In the genomic region with DNA sequence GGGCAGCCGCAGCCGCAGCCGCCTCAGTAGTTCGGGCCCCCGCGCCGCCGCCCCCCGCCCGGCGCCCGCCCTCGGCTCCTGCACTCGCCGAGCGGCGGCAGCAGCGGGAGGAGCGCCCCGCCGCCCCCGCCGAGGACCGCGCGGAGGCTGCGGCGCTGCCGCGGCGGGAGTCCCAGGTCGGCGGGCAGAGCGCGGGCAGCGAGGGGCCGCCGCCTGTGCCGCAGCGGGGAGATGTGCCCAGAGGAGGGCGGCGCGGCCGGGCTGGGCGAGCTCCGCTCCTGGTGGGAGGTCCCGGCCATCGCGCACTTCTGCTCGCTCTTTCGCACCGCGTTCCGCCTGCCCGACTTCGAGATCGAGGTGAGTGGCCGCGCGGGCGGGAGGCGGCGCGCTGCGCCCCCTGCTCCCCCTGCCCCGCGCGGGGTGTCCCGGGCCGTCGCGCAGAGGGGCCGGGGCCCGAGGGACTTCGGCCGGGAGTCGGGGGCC, we compare ENCODE assay signal across 8 cellular contexts. TPM values are rescaled to one million over a fixed set of nuclear protein-coding genes. Genes with fewer than 3 reads are reported as not detected.
DNase-seq lines count a peak whose midpoint lies in the region; ATAC-seq and TF ChIP-seq lines count a peak whose summit lies in the region.

No MANE protein-coding gene starts in this region.

- H3K36me3 Mint-ChIP-seq in neural crest cell (ENCODE audit: low read depth): no peaks in the 10 kb centered on the region

- DNase-seq in NCI-H2227 (lab: John Stamatoyannopoulos, UW; ENCODE audit: unreplicated experiment): peak; percentile 84
- no peak for DNase-seq in NCI-H2227 treated with DMSO at 0.1 percent for 48 hours (lab: John Stamatoyannopoulos, UW)
- peak; percentile 45 for DNase-seq in SK-N-DZ (ENCODE audit: low spot score)
- peak; percentile 55 for DNase-seq in neural crest cell (ENCODE audit: low read depth, low spot score)

- H3K4me1 Mint-ChIP-seq in neural crest cell: peaks cover 43% of the 10 kb centered on the region

- no peaks in the 10 kb centered on the region for H3K9me3 Mint-ChIP-seq in neural crest cell

- peaks cover 4 to 8% of the 10 kb centered on the region in 2 donors for H3K4me1 ChIP-seq in esophagus (ENCODE audit: control insufficient read depth in 2 of 2, insufficient read depth in 2 of 2, low read length in 1 of 2)

- H3K27me3 Mint-ChIP-seq in neural crest cell (ENCODE audit: low read depth): no peaks in the 10 kb centered on the region

- TF ChIP-seq CTCF in neural crest cell (conservative IDR thresholded peaks at IDR 0.05): no peak

- no peak for ATAC-seq in GM18502 (IDR thresholded peaks at IDR 0.05; ENCODE audit: poor library complexity, unreplicated experiment)
- ATAC-seq in GM21390 (IDR thresholded peaks at IDR 0.05; ENCODE audit: unreplicated experiment): no peak
- no peak for ATAC-seq in GM19467 (IDR thresholded peaks at IDR 0.05; ENCODE audit: unreplicated experiment)

- H3K27me3 ChIP-seq in esophagus (ENCODE audit: control insufficient read depth in 1 of 2, insufficient read depth in 2 of 2, low read length in 2 of 2): peaks cover 0 to 24% of the 10 kb centered on the region in 2 donors

- no peak overlapping the region for H3K27ac Mint-ChIP-seq in neural crest cell (ENCODE audit: unreplicated experiment)

- H3K4me3 Mint-ChIP-seq in neural crest cell: no peak overlapping the region

- H3K27ac ChIP-seq in esophagus (ENCODE audit: low read depth in 2 of 2, low read length in 1 of 2): no peak overlapping the region

- H3K4me3 ChIP-seq in esophagus (ENCODE audit: low read depth in 1 of 2, low read length in 2 of 2): peak overlapping the region; percentile 52 to 59

- WGBS in esophagus, 2 donors: 1% methylated on average over 44 to 77 of the region's 77 CpGs

- H3K36me3 ChIP-seq in esophagus (ENCODE audit: control insufficient read depth in 2 of 2, insufficient read depth in 2 of 2, low read length in 1 of 2): no peaks in the 10 kb centered on the region

- no peaks in the 10 kb centered on the region for H3K9me3 ChIP-seq in esophagus (ENCODE audit: control insufficient read depth in 2 of 2, insufficient read depth in 1 of 2, low read depth in 1 of 2, low read length in 1 of 2)

RNA-seq across cellular contexts. Expression of a gene that starts 0.3 kb away (rescaled TPM):
- polyA plus RNA-seq in SK-N-DZ (2014; cell fraction: cytosol; rRNA removed): 4.3 and 5.3 TPM in 2 replicates
- 4.5 and 9.2 TPM in 2 replicates for polyA plus RNA-seq in SK-N-DZ (2014; cell fraction: nucleus; rRNA removed)
- polyA plus RNA-seq in esophagus: under 1 TPM; 0.09 to 0.33 TPM
- 32.8 and 34.6 TPM in 2 replicates for total RNA-seq in neural crest cell
